Comparison of ENCODE assay signal across 16 cellular contexts in the genomic region with DNA sequence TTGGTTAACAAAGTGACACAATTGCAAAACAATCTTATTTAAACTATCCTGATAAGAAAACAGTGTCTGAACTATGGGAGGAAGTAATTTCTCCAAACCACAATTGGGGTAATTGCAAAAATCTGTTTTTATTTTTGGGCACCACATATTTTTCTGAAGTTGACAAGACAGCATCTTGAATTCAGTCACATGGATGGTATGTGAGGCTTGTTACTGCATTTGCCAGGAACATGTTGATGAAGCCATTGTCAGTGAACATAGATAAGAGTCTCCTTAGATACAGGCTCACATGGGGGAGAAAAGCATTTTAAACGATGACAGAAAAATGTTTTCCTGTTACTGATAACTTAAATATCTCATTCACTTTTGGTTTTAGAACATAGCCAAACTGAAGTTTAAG. TPM values are rescaled to one million over a fixed set of nuclear protein-coding genes. Genes with fewer than 3 reads are reported as not detected.
DNase-seq lines count a peak whose midpoint lies in the region; ATAC-seq, FAIRE-seq and TF ChIP-seq lines count a peak whose summit lies in the region.
"Had no signal": no experiment of that assay in that cellular context is flagged by ENCODE, and none has a peak within 500 bp of the region (broad histone marks: within the 10 kb centered on the region; RNA-seq: fewer than 3 reads in every experiment).

No MANE protein-coding gene starts in this region.

- no peaks in the 10 kb centered on the region for H3K27me3 Mint-ChIP-seq in activated naive CD4-positive, alpha-beta T cell treated with anti-CD3 and anti-CD28 coated beads for 36 hours (ENCODE audit: low read depth)
- H3K27me3 Mint-ChIP-seq: memory B cell had no signal

- peak; percentile 31 to 47 for ATAC-seq in lower lobe of right lung

- H3K27ac ChIP-seq in lower lobe of right lung: peak overlapping the region; percentile 20

- H3K4me1 Mint-ChIP-seq in activated naive CD4-positive, alpha-beta T cell treated with anti-CD3 and anti-CD28 coated beads for 36 hours (ENCODE audit: low read depth): peaks cover 37% of the 10 kb centered on the region

- TF ChIP-seq CTCF in AG09309 (IDR thresholded peaks at IDR 0.05; ENCODE audit: control insufficient read depth, insufficient read depth, low read depth, low read length, missing control alignments) (no peak), choroid plexus epithelial cell (conservative IDR thresholded peaks at IDR 0.05; ENCODE audit: low read depth, low read length) (no peak), lower lobe of right lung (IDR thresholded peaks at IDR 0.05) (no peak)

- no peaks in the 10 kb centered on the region for H3K36me3 ChIP-seq in lower lobe of right lung
- H3K36me3 ChIP-seq: sigmoid colon had no signal

- intact Hi-C loops in lower lobe of right lung (cut with DNase I): no loop called here
- intact Hi-C loops in activated naive CD4-positive, alpha-beta T cell treated with anti-CD3 and anti-CD28 coated beads for 36 hours (cut with micrococcal nuclease): loop anchor here (5.0 kb wide), 1 partner anchor 930 kb away; no protein-coding TSS in a partner anchor

- no peak overlapping the region for H3K4me3 Mint-ChIP-seq in activated naive CD4-positive, alpha-beta T cell treated with anti-CD3 and anti-CD28 coated beads for 36 hours
- H3K4me3 Mint-ChIP-seq: memory B cell; T-helper 1 cell treated with Interleukin-12 subunit alpha and Interleukin-12 subunit beta and Interleukin-4 antibody, amounts not matched to agents 30 μg/mL and 1 μg/mL, for 36 hours had no signal

- no peaks in the 10 kb centered on the region for H3K9me3 Mint-ChIP-seq in activated naive CD4-positive, alpha-beta T cell treated with anti-CD3 and anti-CD28 coated beads for 36 hours
- H3K9me3 Mint-ChIP-seq: memory B cell; T-helper 1 cell treated with Interleukin-12 subunit alpha and Interleukin-12 subunit beta and Interleukin-4 antibody, amounts not matched to agents 30 μg/mL and 1 μg/mL, for 36 hours had no signal

- H3K27ac Mint-ChIP-seq in activated naive CD4-positive, alpha-beta T cell treated with anti-CD3 and anti-CD28 coated beads for 36 hours: no peak overlapping the region
- H3K27ac Mint-ChIP-seq: memory B cell; T-helper 1 cell treated with Interleukin-12 subunit alpha and Interleukin-12 subunit beta and Interleukin-4 antibody, amounts not matched to agents 30 μg/mL and 1 μg/mL, for 36 hours had no signal

- H3K9me3 ChIP-seq in lower lobe of right lung: no peaks in the 10 kb centered on the region
- H3K9me3 ChIP-seq: sigmoid colon had no signal

- CTCF ChIA-PET in activated naive CD4-positive, alpha-beta T cell treated with anti-CD3 and anti-CD28 coated beads for 36 hours (lab: Charles Lee): interaction anchor here (1.2 kb wide), 1 partner anchor 165 kb away, joined by 3 read pairs; no protein-coding TSS in a partner anchor

- no peaks in the 10 kb centered on the region for H3K27me3 ChIP-seq in lower lobe of right lung (ENCODE audit: low read depth)
- H3K27me3 ChIP-seq: sigmoid colon had no signal

- peak; percentile 49 for DNase-seq in AG09309 (ENCODE audit: low read depth)
- DNase-seq in HS-5 (ENCODE audit: low read depth): peak; percentile 51
- DNase-seq in choroid plexus epithelial cell (ENCODE audit: low read depth): peak; percentile 71
- DNase-seq in lower lobe of right lung: no peak
- no peak for DNase-seq in retina
- no peak for DNase-seq in activated naive CD4-positive, alpha-beta T cell treated with anti-CD3 and anti-CD28 coated beads for 36 hours
- DNase-seq in RCC 7860 (ENCODE audit: low spot score): no peak
- DNase-seq in NCI-H2227 (lab: John Stamatoyannopoulos, UW; ENCODE audit: unreplicated experiment): no peak
- DNase-seq: activated CD4-positive, alpha-beta T cell treated with anti-CD3 and anti-CD28 coated beads for 4 hours; activated T-cell treated with anti-CD3 and anti-CD28 coated beads, Interleukin-2, amount 50 U/mL, for 1 hour; AML-193; NCI-H526; sigmoid colon; stimulated activated naive CD4-positive, alpha-beta T cell treated with Interleukin-2 at 50 U/mL for 16 hours had no signal

- FAIRE-seq in RCC 7860 (lab: Jason Lieb, UNC): no peak

- no peak overlapping the region for H3K4me3 ChIP-seq in AG09309 (ENCODE audit: control insufficient read depth, low read depth, low read length)
- H3K4me3 ChIP-seq in choroid plexus epithelial cell (ENCODE audit: low read depth, low read length): no peak overlapping the region
- no peak overlapping the region for H3K4me3 ChIP-seq in lower lobe of right lung
- H3K4me3 ChIP-seq: sigmoid colon had no signal

- peaks cover 1% of the 10 kb centered on the region for H3K36me3 Mint-ChIP-seq in activated naive CD4-positive, alpha-beta T cell treated with anti-CD3 and anti-CD28 coated beads for 36 hours (ENCODE audit: low read depth)
- H3K36me3 Mint-ChIP-seq: memory B cell had no signal

- peaks cover 18% of the 10 kb centered on the region for H3K4me1 ChIP-seq in lower lobe of right lung

RNA-seq across cellular contexts. Expression of gene USP53, which starts 5.5 kb away (rescaled TPM):
- 45.8 TPM for total RNA-seq in lower lobe of right lung
- 1 to 10 TPM; 8.6 to 9.3 TPM for total RNA-seq in activated naive CD4-positive, alpha-beta T cell treated with anti-CD3 and anti-CD28 coated beads for 36 hours

Comparison
In these comparisons a context has a peak if more than half of its experiments do, and no peak if none do; other contexts are left out.
1. DNase-seq: peak in AG09309 (single experiment), HS-5 (single experiment) and choroid plexus epithelial cell (single experiment); none in lower lobe of right lung (single experiment), retina (single experiment), activated naive CD4-positive, alpha-beta T cell treated with anti-CD3 and anti-CD28 coated beads for 36 hours (single experiment), RCC 7860 (single experiment) and NCI-H2227 (single experiment).